37 cellular contexts compared by ENCODE assay signal in genomic region chr2:180933332-180933731, GRCh38. TPM values are rescaled to one million over a fixed set of nuclear protein-coding genes. Genes with fewer than 3 reads are reported as not detected.
DNase-seq lines count a peak whose midpoint lies in the region; ATAC-seq and TF ChIP-seq lines count a peak whose summit lies in the region.
"Had no signal": no experiment of that assay in that cellular context is flagged by ENCODE, and none has a peak within 500 bp of the region (broad histone marks: within the 10 kb centered on the region; RNA-seq: fewer than 3 reads in every experiment).

No MANE protein-coding gene starts in this region.

- intact Hi-C loops in Caco-2 (cut with micrococcal nuclease; ENCODE audit: unreplicated experiment) = no loop called here

- ATAC-seq in GM18907 (IDR thresholded peaks at IDR 0.05; ENCODE audit: unreplicated experiment) (peak; percentile 67), GM21737 (IDR thresholded peaks at IDR 0.05; ENCODE audit: unreplicated experiment) (peak; percentile 49), HG03196 (IDR thresholded peaks at IDR 0.05; ENCODE audit: unreplicated experiment) (peak; percentile 58), GM21528 (IDR thresholded peaks at IDR 0.05; ENCODE audit: low FRiP score, unreplicated experiment) (no peak)
- ATAC-seq: heart left ventricle; left lung; pancreas; stimulated activated memory B cell treated with anti-CD40 and anti-IgM and Interleukin-4, amounts not matched to agents 10 μg/mL and 1 μg/mL and 100 μg/mL, for 72 hours had no signal

- TF ChIP-seq CTCF in Caco-2 (IDR thresholded peaks at IDR 0.05; ENCODE audit: insufficient read depth in 1 of 2, low read depth in 1 of 2, low read length in 1 of 2, severe bottlenecking in 1 of 2, unreplicated experiment in 1 of 2) = no peak

- H3K36me3 Mint-ChIP-seq in Caco-2 (ENCODE audit: insufficient read depth, unreplicated experiment) = no peaks in the 10 kb centered on the region
- H3K36me3 Mint-ChIP-seq: activated naive CD4-positive, alpha-beta T cell treated with anti-CD3 and anti-CD28 coated beads, Interleukin-2, amount 10 ng/mL, durations not matched to agents 7 days and 5 days; brain; memory B cell; neural progenitor cell; stimulated activated memory B cell treated with anti-CD40 and anti-IgM and Interleukin-4, amounts not matched to agents 10 μg/mL and 1 μg/mL and 100 μg/mL, for 72 hours; type B pancreatic cell had no signal

- no peaks in the 10 kb centered on the region for H3K36me3 ChIP-seq in Caco-2 (ENCODE audit: control insufficient read depth, insufficient read depth, low read length)
- H3K36me3 ChIP-seq: adrenal gland, esophagus muscularis mucosa, heart left ventricle, left lung, neural progenitor cell, pancreas, Peyer's patch had no signal

- H3K27me3 Mint-ChIP-seq in Caco-2 (ENCODE audit: insufficient read depth, unreplicated experiment) = no peaks in the 10 kb centered on the region
- H3K27me3 Mint-ChIP-seq: activated naive CD4-positive, alpha-beta T cell treated with anti-CD3 and anti-CD28 coated beads, Interleukin-2, amount 10 ng/mL, durations not matched to agents 7 days and 5 days had no signal

- no peak overlapping the region for H3K4me3 ChIP-seq in Caco-2 (ENCODE audit: low read depth, low read length)
- H3K4me3 ChIP-seq: adrenal gland, esophagus muscularis mucosa, heart left ventricle, left lung, neural progenitor cell, pancreas, Peyer's patch had no signal

- no peak overlapping the region for H3K4me3 Mint-ChIP-seq in Caco-2 (ENCODE audit: unreplicated experiment)
- H3K4me3 Mint-ChIP-seq: activated CD4-positive, alpha-beta memory T cell treated with anti-CD3 and anti-CD28 coated beads, Interleukin-2, amount 10 ng/mL, durations not matched to agents 7 days and 5 days; activated naive CD4-positive, alpha-beta T cell treated with anti-CD3 and anti-CD28 coated beads, Interleukin-2, amount 10 ng/mL, durations not matched to agents 7 days and 5 days; brain; memory B cell; neural progenitor cell; stimulated activated memory B cell treated with anti-CD40 and anti-IgM and Interleukin-4, amounts not matched to agents 10 μg/mL and 1 μg/mL and 100 μg/mL, for 72 hours; T-helper 2 cell treated with Interferon-gamma antibody and Interleukin-4, amounts not matched to agents 5 μg/mL and 100 μg/mL, for 36 hours; type B pancreatic cell had no signal

- BruUV-seq in Caco-2 (replicated peaks; lab: Mats Ljungman, UMichigan) = no TSS peak

- no peaks in the 10 kb centered on the region for H3K27me3 ChIP-seq in Caco-2 (replicated peaks; ENCODE audit: control insufficient read depth, insufficient read depth, low read length)
- H3K27me3 ChIP-seq: adrenal gland, esophagus muscularis mucosa, heart left ventricle, left lung, neural progenitor cell, pancreas, Peyer's patch had no signal

- CTCF ChIA-PET in Caco-2 (lab: Charles Lee) = no interaction called here

- no peak for DNase-seq in AG08395 (ENCODE audit: low spot score)
- DNase-seq in anterior cingulate cortex (lab: John Stamatoyannopoulos, UW) = no peak
- no peak for DNase-seq in Caco-2
- DNase-seq: activated CD4-positive, alpha-beta memory T cell treated with anti-CD3 and anti-CD28 coated beads, Interleukin-2, amount 10 ng/mL, durations not matched to agents 7 days and 5 days; activated CD8-positive, alpha-beta memory T cell treated with anti-CD3 and anti-CD28 coated beads, Interleukin-2, amount 50 U/mL, for 4 hours; activated naive CD4-positive, alpha-beta T cell treated with anti-CD3 and anti-CD28 coated beads, Interleukin-2, amount 10 ng/mL, durations not matched to agents 7 days and 5 days; adrenal gland; C1 segment of cervical spinal cord; cerebellar nuclear complex; COR-L47; DMS79 treated with DMSO at 0.1 percent for 48 hours; foreskin fibroblast; GDM1; HCEC 1CT; heart left ventricle; islet precursor cell; Kasumi-1; left lung; NCI-H1436; NCI-H2081; NCI-H526 treated with DMSO at 0.1 percent for 48 hours; pancreas; Peyer's patch; retina; SHP77; substantia nigra had no signal

- H3K27ac Mint-ChIP-seq in Caco-2 (ENCODE audit: unreplicated experiment) = no peak overlapping the region
- H3K27ac Mint-ChIP-seq: activated CD4-positive, alpha-beta memory T cell treated with anti-CD3 and anti-CD28 coated beads, Interleukin-2, amount 10 ng/mL, durations not matched to agents 7 days and 5 days; activated naive CD4-positive, alpha-beta T cell treated with anti-CD3 and anti-CD28 coated beads, Interleukin-2, amount 10 ng/mL, durations not matched to agents 7 days and 5 days; brain; memory B cell; neural progenitor cell; stimulated activated memory B cell treated with anti-CD40 and anti-IgM and Interleukin-4, amounts not matched to agents 10 μg/mL and 1 μg/mL and 100 μg/mL, for 72 hours; T-helper 2 cell treated with Interferon-gamma antibody and Interleukin-4, amounts not matched to agents 5 μg/mL and 100 μg/mL, for 36 hours; type B pancreatic cell had no signal

- POLR2A ChIA-PET in Caco-2 (lab: Charles Lee) = no interaction called here

- H3K4me1 Mint-ChIP-seq in Caco-2 (ENCODE audit: low read depth, unreplicated experiment) = peaks cover 7% of the 10 kb centered on the region
- H3K4me1 Mint-ChIP-seq: neural progenitor cell had no signal

- no peaks in the 10 kb centered on the region for H3K9me3 ChIP-seq in Caco-2
- H3K9me3 ChIP-seq: adrenal gland, esophagus muscularis mucosa, heart left ventricle, left lung, pancreas, Peyer's patch had no signal

- no peaks in the 10 kb centered on the region for H3K9me3 Mint-ChIP-seq in Caco-2 (ENCODE audit: unreplicated experiment)
- H3K9me3 Mint-ChIP-seq: activated CD4-positive, alpha-beta memory T cell treated with anti-CD3 and anti-CD28 coated beads, Interleukin-2, amount 10 ng/mL, durations not matched to agents 7 days and 5 days; brain; neural progenitor cell; T-helper 2 cell treated with Interferon-gamma antibody and Interleukin-4, amounts not matched to agents 5 μg/mL and 100 μg/mL, for 36 hours; type B pancreatic cell had no signal

- peaks cover 18% of the 10 kb centered on the region for H3K4me1 ChIP-seq in Caco-2
- H3K4me1 ChIP-seq: adrenal gland, esophagus muscularis mucosa, heart left ventricle, left lung, neural progenitor cell, pancreas, Peyer's patch had no signal

RNA-seq across cellular contexts. Expression of gene UBE2E3, which starts 47.1 kb away (rescaled TPM):
- 9.0 and 12.2 TPM in 2 replicates for total RNA-seq in Caco-2 (2022)
